ENCODE assay signal across 1 cellular context in the genomic region with DNA sequence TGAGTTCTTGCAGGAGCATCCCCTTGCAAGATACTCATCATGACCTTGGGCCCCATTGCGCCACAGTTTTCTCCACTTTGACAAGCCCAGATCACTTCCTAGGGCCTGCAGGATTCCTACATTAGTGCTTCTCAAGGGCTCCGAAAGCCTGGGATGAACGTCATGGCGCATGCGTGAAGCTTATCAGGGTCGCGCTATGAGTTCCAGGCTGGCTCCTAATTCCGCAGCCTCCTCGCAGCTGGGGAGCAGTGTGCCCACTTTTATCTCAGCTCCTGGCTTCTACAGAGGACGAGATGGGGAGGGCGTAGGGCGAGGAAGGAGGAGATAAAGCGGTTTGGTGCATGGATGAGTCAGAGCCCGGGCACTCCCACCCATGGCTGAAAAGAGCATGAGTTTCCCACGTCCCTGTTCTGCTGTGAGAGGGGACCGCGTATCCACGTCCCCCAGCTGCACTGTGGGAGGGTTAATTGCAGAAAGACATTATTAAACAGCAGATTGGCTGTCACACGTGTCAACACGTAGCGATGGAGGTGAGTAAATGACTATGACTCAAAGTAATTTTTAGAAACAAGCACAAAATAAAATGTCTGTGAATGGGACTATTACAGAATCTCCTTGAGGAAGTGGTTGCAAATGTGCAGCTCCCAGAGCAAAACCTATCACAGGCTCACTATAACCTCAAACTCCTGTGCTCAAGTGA.
TF ChIP-seq lines count a peak whose summit lies in the region.

No MANE protein-coding gene starts in this region.

TF ChIP-seq in K562, 482 proteins besides CTCF, POLR2A, EP300 and RAD21 (continued from another document and continues in another):
- TF ChIP-seq, protein P1, sequence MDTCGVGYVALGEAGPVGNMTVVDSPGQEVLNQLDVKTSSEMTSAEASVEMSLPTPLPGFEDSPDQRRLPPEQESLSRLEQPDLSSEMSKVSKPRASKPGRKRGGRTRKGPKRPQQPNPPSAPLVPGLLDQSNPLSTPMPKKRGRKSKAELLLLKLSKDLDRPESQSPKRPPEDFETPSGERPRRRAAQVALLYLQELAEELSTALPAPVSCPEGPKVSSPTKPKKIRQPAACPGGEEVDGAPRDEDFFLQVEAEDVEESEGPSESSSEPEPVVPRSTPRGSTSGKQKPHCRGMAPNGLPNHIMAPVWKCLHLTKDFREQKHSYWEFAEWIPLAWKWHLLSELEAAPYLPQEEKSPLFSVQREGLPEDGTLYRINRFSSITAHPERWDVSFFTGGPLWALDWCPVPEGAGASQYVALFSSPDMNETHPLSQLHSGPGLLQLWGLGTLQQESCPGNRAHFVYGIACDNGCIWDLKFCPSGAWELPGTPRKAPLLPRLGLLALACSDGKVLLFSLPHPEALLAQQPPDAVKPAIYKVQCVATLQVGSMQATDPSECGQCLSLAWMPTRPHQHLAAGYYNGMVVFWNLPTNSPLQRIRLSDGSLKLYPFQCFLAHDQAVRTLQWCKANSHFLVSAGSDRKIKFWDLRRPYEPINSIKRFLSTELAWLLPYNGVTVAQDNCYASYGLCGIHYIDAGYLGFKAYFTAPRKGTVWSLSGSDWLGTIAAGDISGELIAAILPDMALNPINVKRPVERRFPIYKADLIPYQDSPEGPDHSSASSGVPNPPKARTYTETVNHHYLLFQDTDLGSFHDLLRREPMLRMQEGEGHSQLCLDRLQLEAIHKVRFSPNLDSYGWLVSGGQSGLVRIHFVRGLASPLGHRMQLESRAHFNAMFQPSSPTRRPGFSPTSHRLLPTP (IDR thresholded peaks at IDR 0.05; ENCODE audit: borderline replicate concordance, extremely low read depth, insufficient read length), result no peak
- TF ChIP-seq MYC (IDR thresholded peaks at IDR 0.05; ENCODE audit: low read depth, low read length) (peak; percentile 63; the same call in 1 of the 2 replicates), MYC (CRISPR knock-in tag; IDR thresholded peaks at IDR 0.05; ENCODE audit: borderline replicate concordance, low read depth) (no peak), EHMT2 (IDR thresholded peaks at IDR 0.05) (peak; percentile 58; the same call in 1 of the 2 replicates), GATAD2A (IDR thresholded peaks at IDR 0.05) (peak; percentile 81), SPI1 (IDR thresholded peaks at IDR 0.05; ENCODE audit: borderline replicate concordance, low read depth, low read length) (0 out of 2 replicates have a peak, but pooled peaks have one; percentile 24), CBFA2T2 (conservative IDR thresholded peaks at IDR 0.05) (peak; percentile 94), NR2C2 (CRISPR knock-in tag; IDR thresholded peaks at IDR 0.05) (peak; percentile 86), NR2C2 (tag; IDR thresholded peaks at IDR 0.05) (peak; percentile 25; the same call in 1 of the 2 replicates), SMARCA4 (IDR thresholded peaks at IDR 0.05) (peak; percentile 96), SMARCA5 (IDR thresholded peaks at IDR 0.05) (peak; percentile 15; the same call in 1 of the 2 replicates), MAZ (CRISPR knock-in tag; conservative IDR thresholded peaks at IDR 0.05 in 1 of 2, IDR thresholded peaks at IDR 0.05 in 1 of 2) (peak; percentile 65 to 91; a peak in 3 of 4 replicates), SP1 (CRISPR knock-in tag; IDR thresholded peaks at IDR 0.05) (peak; percentile 73), ETV1 (tag; conservative IDR thresholded peaks at IDR 0.05; ENCODE audit: low read depth) (no peak), TOE1 (IDR thresholded peaks at IDR 0.05; ENCODE audit: borderline replicate concordance) (no peak; the same call in 1 of the 2 replicates), TOE1 (CRISPR knock-in tag; IDR thresholded peaks at IDR 0.05; ENCODE audit: borderline replicate concordance, low read depth) (0 out of 2 replicates have a peak, but pooled peaks have one; percentile 66), ZNF354B (CRISPR knock-in tag; IDR thresholded peaks at IDR 0.05) (no peak), SETDB1 (IDR thresholded peaks at IDR 0.05; ENCODE audit: low read length) (peak; percentile 83), ZSCAN29 (IDR thresholded peaks at IDR 0.05) (peak; percentile 83), NCOA1 (IDR thresholded peaks at IDR 0.05; ENCODE audit: low read depth) (0 out of 2 replicates have a peak, but pooled peaks have one; percentile 64), ZNF589 (CRISPR knock-in tag; IDR thresholded peaks at IDR 0.05; ENCODE audit: low read depth) (peak; percentile 50), TAF9B (IDR thresholded peaks at IDR 0.05; ENCODE audit: partially characterized antibody) (no peak), FOXM1 (IDR thresholded peaks at IDR 0.05; ENCODE audit: low read depth) (peak; percentile 48; the same call in 1 of the 2 replicates), FOXM1 (CRISPR knock-in tag; IDR thresholded peaks at IDR 0.05; ENCODE audit: low read depth) (no peak), FOSL1 (tag; conservative IDR thresholded peaks at IDR 0.05) (peak; percentile 98), RB1 (IDR thresholded peaks at IDR 0.05; ENCODE audit: low read depth) (0 out of 2 replicates have a peak, but pooled peaks have one; percentile 53), ZNF766 (CRISPR knock-in tag; conservative IDR thresholded peaks at IDR 0.05) (peak; percentile 66), NCOR1 (IDR thresholded peaks at IDR 0.05) (peak; percentile 87), HDAC2 (IDR thresholded peaks at IDR 0.05) (peak; percentile 87), RBM15 (IDR thresholded peaks at IDR 0.05; ENCODE audit: insufficient read depth, low read length) (no peak), TARDBP (IDR thresholded peaks at IDR 0.05) (peak; percentile 72; the same call in 1 of the 2 replicates), HNRNPUL1 (IDR thresholded peaks at IDR 0.05; ENCODE audit: low read length) (no peak), PHF21A (IDR thresholded peaks at IDR 0.05; ENCODE audit: borderline replicate concordance, low read depth) (peak; percentile 26; the same call in 1 of the 2 replicates)
- TF ChIP-seq, protein P2, sequence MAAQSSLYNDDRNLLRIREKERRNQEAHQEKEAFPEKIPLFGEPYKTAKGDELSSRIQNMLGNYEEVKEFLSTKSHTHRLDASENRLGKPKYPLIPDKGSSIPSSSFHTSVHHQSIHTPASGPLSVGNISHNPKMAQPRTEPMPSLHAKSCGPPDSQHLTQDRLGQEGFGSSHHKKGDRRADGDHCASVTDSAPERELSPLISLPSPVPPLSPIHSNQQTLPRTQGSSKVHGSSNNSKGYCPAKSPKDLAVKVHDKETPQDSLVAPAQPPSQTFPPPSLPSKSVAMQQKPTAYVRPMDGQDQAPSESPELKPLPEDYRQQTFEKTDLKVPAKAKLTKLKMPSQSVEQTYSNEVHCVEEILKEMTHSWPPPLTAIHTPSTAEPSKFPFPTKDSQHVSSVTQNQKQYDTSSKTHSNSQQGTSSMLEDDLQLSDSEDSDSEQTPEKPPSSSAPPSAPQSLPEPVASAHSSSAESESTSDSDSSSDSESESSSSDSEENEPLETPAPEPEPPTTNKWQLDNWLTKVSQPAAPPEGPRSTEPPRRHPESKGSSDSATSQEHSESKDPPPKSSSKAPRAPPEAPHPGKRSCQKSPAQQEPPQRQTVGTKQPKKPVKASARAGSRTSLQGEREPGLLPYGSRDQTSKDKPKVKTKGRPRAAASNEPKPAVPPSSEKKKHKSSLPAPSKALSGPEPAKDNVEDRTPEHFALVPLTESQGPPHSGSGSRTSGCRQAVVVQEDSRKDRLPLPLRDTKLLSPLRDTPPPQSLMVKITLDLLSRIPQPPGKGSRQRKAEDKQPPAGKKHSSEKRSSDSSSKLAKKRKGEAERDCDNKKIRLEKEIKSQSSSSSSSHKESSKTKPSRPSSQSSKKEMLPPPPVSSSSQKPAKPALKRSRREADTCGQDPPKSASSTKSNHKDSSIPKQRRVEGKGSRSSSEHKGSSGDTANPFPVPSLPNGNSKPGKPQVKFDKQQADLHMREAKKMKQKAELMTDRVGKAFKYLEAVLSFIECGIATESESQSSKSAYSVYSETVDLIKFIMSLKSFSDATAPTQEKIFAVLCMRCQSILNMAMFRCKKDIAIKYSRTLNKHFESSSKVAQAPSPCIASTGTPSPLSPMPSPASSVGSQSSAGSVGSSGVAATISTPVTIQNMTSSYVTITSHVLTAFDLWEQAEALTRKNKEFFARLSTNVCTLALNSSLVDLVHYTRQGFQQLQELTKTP (IDR thresholded peaks at IDR 0.05; ENCODE audit: low read depth in 1 of 2, partially characterized antibody in 2 of 2), result peak in 1 of 2 experiments; percentile 40
- TF ChIP-seq, protein P3, sequence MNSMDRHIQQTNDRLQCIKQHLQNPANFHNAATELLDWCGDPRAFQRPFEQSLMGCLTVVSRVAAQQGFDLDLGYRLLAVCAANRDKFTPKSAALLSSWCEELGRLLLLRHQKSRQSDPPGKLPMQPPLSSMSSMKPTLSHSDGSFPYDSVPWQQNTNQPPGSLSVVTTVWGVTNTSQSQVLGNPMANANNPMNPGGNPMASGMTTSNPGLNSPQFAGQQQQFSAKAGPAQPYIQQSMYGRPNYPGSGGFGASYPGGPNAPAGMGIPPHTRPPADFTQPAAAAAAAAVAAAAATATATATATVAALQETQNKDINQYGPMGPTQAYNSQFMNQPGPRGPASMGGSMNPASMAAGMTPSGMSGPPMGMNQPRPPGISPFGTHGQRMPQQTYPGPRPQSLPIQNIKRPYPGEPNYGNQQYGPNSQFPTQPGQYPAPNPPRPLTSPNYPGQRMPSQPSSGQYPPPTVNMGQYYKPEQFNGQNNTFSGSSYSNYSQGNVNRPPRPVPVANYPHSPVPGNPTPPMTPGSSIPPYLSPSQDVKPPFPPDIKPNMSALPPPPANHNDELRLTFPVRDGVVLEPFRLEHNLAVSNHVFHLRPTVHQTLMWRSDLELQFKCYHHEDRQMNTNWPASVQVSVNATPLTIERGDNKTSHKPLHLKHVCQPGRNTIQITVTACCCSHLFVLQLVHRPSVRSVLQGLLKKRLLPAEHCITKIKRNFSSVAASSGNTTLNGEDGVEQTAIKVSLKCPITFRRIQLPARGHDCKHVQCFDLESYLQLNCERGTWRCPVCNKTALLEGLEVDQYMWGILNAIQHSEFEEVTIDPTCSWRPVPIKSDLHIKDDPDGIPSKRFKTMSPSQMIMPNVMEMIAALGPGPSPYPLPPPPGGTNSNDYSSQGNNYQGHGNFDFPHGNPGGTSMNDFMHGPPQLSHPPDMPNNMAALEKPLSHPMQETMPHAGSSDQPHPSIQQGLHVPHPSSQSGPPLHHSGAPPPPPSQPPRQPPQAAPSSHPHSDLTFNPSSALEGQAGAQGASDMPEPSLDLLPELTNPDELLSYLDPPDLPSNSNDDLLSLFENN (IDR thresholded peaks at IDR 0.05; ENCODE audit: low read depth in 2 of 2, low read length in 2 of 2), result 0 out of 4 replicates have a peak, but pooled peaks of 1 of the 2 experiments have one; percentile 31
- TF ChIP-seq, protein P4, sequence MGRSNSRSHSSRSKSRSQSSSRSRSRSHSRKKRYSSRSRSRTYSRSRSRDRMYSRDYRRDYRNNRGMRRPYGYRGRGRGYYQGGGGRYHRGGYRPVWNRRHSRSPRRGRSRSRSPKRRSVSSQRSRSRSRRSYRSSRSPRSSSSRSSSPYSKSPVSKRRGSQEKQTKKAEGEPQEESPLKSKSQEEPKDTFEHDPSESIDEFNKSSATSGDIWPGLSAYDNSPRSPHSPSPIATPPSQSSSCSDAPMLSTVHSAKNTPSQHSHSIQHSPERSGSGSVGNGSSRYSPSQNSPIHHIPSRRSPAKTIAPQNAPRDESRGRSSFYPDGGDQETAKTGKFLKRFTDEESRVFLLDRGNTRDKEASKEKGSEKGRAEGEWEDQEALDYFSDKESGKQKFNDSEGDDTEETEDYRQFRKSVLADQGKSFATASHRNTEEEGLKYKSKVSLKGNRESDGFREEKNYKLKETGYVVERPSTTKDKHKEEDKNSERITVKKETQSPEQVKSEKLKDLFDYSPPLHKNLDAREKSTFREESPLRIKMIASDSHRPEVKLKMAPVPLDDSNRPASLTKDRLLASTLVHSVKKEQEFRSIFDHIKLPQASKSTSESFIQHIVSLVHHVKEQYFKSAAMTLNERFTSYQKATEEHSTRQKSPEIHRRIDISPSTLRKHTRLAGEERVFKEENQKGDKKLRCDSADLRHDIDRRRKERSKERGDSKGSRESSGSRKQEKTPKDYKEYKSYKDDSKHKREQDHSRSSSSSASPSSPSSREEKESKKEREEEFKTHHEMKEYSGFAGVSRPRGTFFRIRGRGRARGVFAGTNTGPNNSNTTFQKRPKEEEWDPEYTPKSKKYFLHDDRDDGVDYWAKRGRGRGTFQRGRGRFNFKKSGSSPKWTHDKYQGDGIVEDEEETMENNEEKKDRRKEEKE (IDR thresholded peaks at IDR 0.05; ENCODE audit: borderline replicate concordance in 1 of 2, control insufficient read depth in 1 of 2, low read depth in 2 of 2, low read length in 1 of 2), result peak in 1 of 2 experiments; percentile 46; a peak in 1 of 4 replicates
- TF ChIP-seq, protein P5, sequence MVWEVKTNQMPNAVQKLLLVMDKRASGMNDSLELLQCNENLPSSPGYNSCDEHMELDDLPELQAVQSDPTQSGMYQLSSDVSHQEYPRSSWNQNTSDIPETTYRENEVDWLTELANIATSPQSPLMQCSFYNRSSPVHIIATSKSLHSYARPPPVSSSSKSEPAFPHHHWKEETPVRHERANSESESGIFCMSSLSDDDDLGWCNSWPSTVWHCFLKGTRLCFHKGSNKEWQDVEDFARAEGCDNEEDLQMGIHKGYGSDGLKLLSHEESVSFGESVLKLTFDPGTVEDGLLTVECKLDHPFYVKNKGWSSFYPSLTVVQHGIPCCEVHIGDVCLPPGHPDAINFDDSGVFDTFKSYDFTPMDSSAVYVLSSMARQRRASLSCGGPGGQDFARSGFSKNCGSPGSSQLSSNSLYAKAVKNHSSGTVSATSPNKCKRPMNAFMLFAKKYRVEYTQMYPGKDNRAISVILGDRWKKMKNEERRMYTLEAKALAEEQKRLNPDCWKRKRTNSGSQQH (CRISPR knock-in tag; IDR thresholded peaks at IDR 0.05), result peak; percentile 61; the same call in 1 of the 2 replicates
- TF ChIP-seq, protein P6, sequence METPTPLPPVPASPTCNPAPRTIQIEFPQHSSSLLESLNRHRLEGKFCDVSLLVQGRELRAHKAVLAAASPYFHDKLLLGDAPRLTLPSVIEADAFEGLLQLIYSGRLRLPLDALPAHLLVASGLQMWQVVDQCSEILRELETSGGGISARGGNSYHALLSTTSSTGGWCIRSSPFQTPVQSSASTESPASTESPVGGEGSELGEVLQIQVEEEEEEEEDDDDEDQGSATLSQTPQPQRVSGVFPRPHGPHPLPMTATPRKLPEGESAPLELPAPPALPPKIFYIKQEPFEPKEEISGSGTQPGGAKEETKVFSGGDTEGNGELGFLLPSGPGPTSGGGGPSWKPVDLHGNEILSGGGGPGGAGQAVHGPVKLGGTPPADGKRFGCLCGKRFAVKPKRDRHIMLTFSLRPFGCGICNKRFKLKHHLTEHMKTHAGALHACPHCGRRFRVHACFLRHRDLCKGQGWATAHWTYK (CRISPR knock-in tag; IDR thresholded peaks at IDR 0.05), result no peak
- TF ChIP-seq, protein P7, sequence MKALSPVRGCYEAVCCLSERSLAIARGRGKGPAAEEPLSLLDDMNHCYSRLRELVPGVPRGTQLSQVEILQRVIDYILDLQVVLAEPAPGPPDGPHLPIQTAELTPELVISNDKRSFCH (CRISPR knock-in tag; IDR thresholded peaks at IDR 0.05), result no peak
- TF ChIP-seq, protein P7 (tag; IDR thresholded peaks at IDR 0.05), result peak; percentile 98
- TF ChIP-seq, protein P8, sequence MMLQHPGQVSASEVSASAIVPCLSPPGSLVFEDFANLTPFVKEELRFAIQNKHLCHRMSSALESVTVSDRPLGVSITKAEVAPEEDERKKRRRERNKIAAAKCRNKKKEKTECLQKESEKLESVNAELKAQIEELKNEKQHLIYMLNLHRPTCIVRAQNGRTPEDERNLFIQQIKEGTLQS (IDR thresholded peaks at IDR 0.05), result peak; percentile 97
- TF ChIP-seq, protein P8 (CRISPR knock-in tag; conservative IDR thresholded peaks at IDR 0.05), result peak; percentile 94
